ENCODE assay signal across 1 cellular context in genomic region chr18:39685303-39685902, GRCh38.
TF ChIP-seq lines count a peak whose summit lies in the region.

No MANE protein-coding gene starts in this region.

TF ChIP-seq in endothelial cell of umbilical vein, 7 proteins besides CTCF, POLR2A, EP300 and RAD21 (continued from another document):
- no peak for TF ChIP-seq EZH2 (IDR thresholded peaks at IDR 0.05; ENCODE audit: borderline replicate concordance, low read depth, low read length, severe bottlenecking)
